15 cellular contexts compared by ENCODE assay signal in the genomic region with DNA sequence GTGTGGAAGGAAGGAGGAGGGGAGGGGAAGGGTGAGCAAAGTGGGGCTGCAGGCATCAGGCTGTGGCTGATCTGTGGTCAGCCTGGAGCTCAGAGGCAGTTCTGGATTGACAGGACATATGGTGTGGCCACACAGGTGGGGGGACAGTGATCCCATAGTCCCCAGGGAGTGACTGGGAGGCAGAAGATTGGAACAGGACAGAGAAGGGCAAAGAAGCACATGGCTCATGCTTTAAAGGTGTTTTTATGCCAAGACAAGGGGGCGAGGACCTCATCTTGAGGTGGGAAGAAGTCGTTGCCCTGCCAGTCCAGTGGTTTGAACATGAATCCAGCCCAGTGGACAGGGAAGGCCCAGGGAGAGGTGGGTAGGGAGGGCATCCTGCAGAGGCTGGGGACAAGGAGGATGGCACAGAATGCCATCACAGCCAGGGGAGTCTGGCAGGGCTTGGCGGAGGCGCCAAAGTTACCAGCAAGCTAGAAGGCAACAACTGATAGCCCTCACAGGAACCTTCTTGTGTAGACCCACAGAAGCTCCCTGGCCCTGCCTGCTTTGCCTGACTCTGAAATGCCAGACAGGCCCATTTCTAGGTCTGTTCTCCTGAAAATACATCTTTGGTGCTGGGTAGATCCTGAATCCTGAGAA. TPM values are rescaled to one million over a fixed set of nuclear protein-coding genes. Genes with fewer than 3 reads are reported as not detected.
A peak's percentile ranks its signal among the peaks of the same experiment; 100 is the strongest.
DNase-seq lines count a peak whose midpoint lies in the region; ATAC-seq and TF ChIP-seq lines count a peak whose summit lies in the region.
"Had no signal": no experiment of that assay in that cellular context is flagged by ENCODE, and none has a peak within 500 bp of the region (broad histone marks: within the 10 kb centered on the region; RNA-seq: fewer than 3 reads in every experiment).

No MANE protein-coding gene starts in this region.

- H3K36me3 ChIP-seq in mesenchymal stem cell (ENCODE audit: control insufficient read depth in 1 of 2, insufficient read depth in 2 of 2, low read depth in 1 of 2, low read length in 2 of 2): peaks cover 47 to 51% of the 10 kb centered on the region in 2 experiments
- H3K36me3 ChIP-seq: uterus had no signal

- H3K4me3 ChIP-seq in mesenchymal stem cell (ENCODE audit: insufficient read depth in 1 of 2, low read depth in 1 of 2, low read length in 2 of 2): no peak overlapping the region
- H3K4me3 ChIP-seq: uterus had no signal

- no peak overlapping the region for H3K27ac ChIP-seq in mesenchymal stem cell (ENCODE audit: low read length, poor library complexity, severe bottlenecking)
- H3K27ac ChIP-seq: epithelial cell of prostate, uterus had no signal

- no peaks in the 10 kb centered on the region for H3K9me3 ChIP-seq in mesenchymal stem cell (ENCODE audit: control insufficient read depth, low read length)
- H3K9me3 ChIP-seq: uterus had no signal

- no peak overlapping the region for H2BK12ac ChIP-seq in mesenchymal stem cell (ENCODE audit: low read length in 2 of 2)

- no peak overlapping the region for H3K14ac ChIP-seq in mesenchymal stem cell (ENCODE audit: low read length in 2 of 2)

- no peak overlapping the region for H2BK120ac ChIP-seq in mesenchymal stem cell (ENCODE audit: low read depth, low read length)

- H2BK15ac ChIP-seq in mesenchymal stem cell (ENCODE audit: low read depth, poor library complexity, severe bottlenecking): no peak overlapping the region

- no peak overlapping the region for H3K18ac ChIP-seq in mesenchymal stem cell (ENCODE audit: low read depth in 1 of 2, low read length in 2 of 2)

- peak overlapping the region; percentile 53 for H3K4me3 Mint-ChIP-seq in activated T-helper 1 cell treated with anti-CD3 and anti-CD28 coated beads, Interleukin-12 subunit alpha, Interleukin-12 subunit beta, Interleukin-2, Interleukin-4 antibody, amounts not matched to agents 30 ng/mL and 10 ng/mL and 1 ng/mL, durations not matched to agents 14 hours and 24 hours and 36 hours
- H3K4me3 Mint-ChIP-seq in type B pancreatic cell: peak overlapping the region; percentile 68

- peaks cover 49% of the 10 kb centered on the region for H3K4me1 Mint-ChIP-seq in activated T-helper 1 cell treated with anti-CD3 and anti-CD28 coated beads, Interleukin-12 subunit alpha, Interleukin-12 subunit beta, Interleukin-2, Interleukin-4 antibody, amounts not matched to agents 30 ng/mL and 10 ng/mL and 1 ng/mL, durations not matched to agents 14 hours and 24 hours and 36 hours (ENCODE audit: low read depth)
- peaks cover 3% of the 10 kb centered on the region for H3K4me1 Mint-ChIP-seq in type B pancreatic cell (ENCODE audit: unreplicated experiment)

- H3K27me3 Mint-ChIP-seq in activated T-helper 1 cell treated with anti-CD3 and anti-CD28 coated beads, Interleukin-12 subunit alpha, Interleukin-12 subunit beta, Interleukin-2, Interleukin-4 antibody, amounts not matched to agents 30 ng/mL and 10 ng/mL and 1 ng/mL, durations not matched to agents 14 hours and 24 hours and 36 hours (ENCODE audit: insufficient read depth): no peaks in the 10 kb centered on the region
- H3K27me3 Mint-ChIP-seq in type B pancreatic cell: no peaks in the 10 kb centered on the region

- H3K27ac Mint-ChIP-seq in activated T-helper 1 cell treated with anti-CD3 and anti-CD28 coated beads, Interleukin-12 subunit alpha, Interleukin-12 subunit beta, Interleukin-2, Interleukin-4 antibody, amounts not matched to agents 30 ng/mL and 10 ng/mL and 1 ng/mL, durations not matched to agents 14 hours and 24 hours and 36 hours: peak overlapping the region; percentile 16
- no peak overlapping the region for H3K27ac Mint-ChIP-seq in type B pancreatic cell

- H3K4ac ChIP-seq in mesenchymal stem cell (ENCODE audit: low read depth in 1 of 2, low read length in 2 of 2): no peak overlapping the region

- no peak overlapping the region for H2AK5ac ChIP-seq in mesenchymal stem cell (ENCODE audit: low read length, severe bottlenecking)

- H3K23ac ChIP-seq in mesenchymal stem cell (ENCODE audit: low read length in 2 of 2): no peak overlapping the region

- peaks cover 37% of the 10 kb centered on the region for H3K4me1 ChIP-seq in mesenchymal stem cell (ENCODE audit: control insufficient read depth, insufficient read depth, low read depth, low read length)

- DNase-seq in cardiac septum (ENCODE audit: low spot score) (peak; percentile 71), Right ventricle myocardium inferior (ENCODE audit: missing footprints) (no peak), mesenchymal stem cell (no peak), type B pancreatic cell (ENCODE audit: extremely low spot score, unreplicated experiment) (no peak), GM10266 (ENCODE audit: extremely low spot score) (no peak)
- no peak for DNase-seq in activated T-helper 1 cell treated with anti-CD3 and anti-CD28 coated beads, Interleukin-12 subunit alpha, Interleukin-12 subunit beta, Interleukin-2, Interleukin-4 antibody, amounts not matched to agents 30 ng/mL and 10 ng/mL and 1 ng/mL, durations not matched to agents 14 hours and 24 hours and 36 hours (ENCODE audit: low spot score)
- DNase-seq: activated T-cell treated with anti-CD3 and anti-CD28 coated beads for 4 hours; NCI-H1930; occipital lobe; stimulated activated CD4-positive, alpha-beta T cell treated with anti-CD3 and anti-CD28 coated beads, Interleukin-15, amount 100 ng/mL, for 24 hours had no signal

- H4K8ac ChIP-seq in mesenchymal stem cell (ENCODE audit: low read length): peak overlapping the region; percentile 42

- no peak for ATAC-seq in Right ventricle myocardium inferior
- no peak for ATAC-seq in GM18861 (IDR thresholded peaks at IDR 0.05; ENCODE audit: unreplicated experiment)
- no peak for ATAC-seq in HG03378 (IDR thresholded peaks at IDR 0.05; ENCODE audit: unreplicated experiment)

- no peak overlapping the region for H2AFZ ChIP-seq in mesenchymal stem cell (ENCODE audit: low read depth, low read length)

- peak overlapping the region; percentile 36 for H3K9ac ChIP-seq in mesenchymal stem cell (ENCODE audit: low read length)

- H3K9me3 Mint-ChIP-seq in activated T-helper 1 cell treated with anti-CD3 and anti-CD28 coated beads, Interleukin-12 subunit alpha, Interleukin-12 subunit beta, Interleukin-2, Interleukin-4 antibody, amounts not matched to agents 30 ng/mL and 10 ng/mL and 1 ng/mL, durations not matched to agents 14 hours and 24 hours and 36 hours: no peaks in the 10 kb centered on the region
- H3K9me3 Mint-ChIP-seq in type B pancreatic cell: no peaks in the 10 kb centered on the region

- WGBS in mesenchymal stem cell: 97% methylated on average over 4 of the region's 4 CpGs

- no peak overlapping the region for H3K4me2 ChIP-seq in mesenchymal stem cell (ENCODE audit: low read length, poor library complexity, severe bottlenecking)

- no peak overlapping the region for H2BK5ac ChIP-seq in mesenchymal stem cell (ENCODE audit: low read depth, low read length, poor library complexity, severe bottlenecking)

- TF ChIP-seq CTCF in type B pancreatic cell (conservative IDR thresholded peaks at IDR 0.05): no peak
- no peak for TF ChIP-seq CTCF in GM10266 (IDR thresholded peaks at IDR 0.05; ENCODE audit: control insufficient read depth, insufficient read depth, low read depth, missing control alignments)

- no peaks in the 10 kb centered on the region for H3K27me3 ChIP-seq in mesenchymal stem cell (ENCODE audit: control insufficient read depth in 1 of 2, insufficient read depth in 1 of 2, low read length in 2 of 2)
- H3K27me3 ChIP-seq: uterus had no signal

- H3K36me3 Mint-ChIP-seq in activated T-helper 1 cell treated with anti-CD3 and anti-CD28 coated beads, Interleukin-12 subunit alpha, Interleukin-12 subunit beta, Interleukin-2, Interleukin-4 antibody, amounts not matched to agents 30 ng/mL and 10 ng/mL and 1 ng/mL, durations not matched to agents 14 hours and 24 hours and 36 hours (ENCODE audit: low read depth): peaks cover 23% of the 10 kb centered on the region
- peaks cover 5% of the 10 kb centered on the region for H3K36me3 Mint-ChIP-seq in type B pancreatic cell

- no peak overlapping the region for H4K91ac ChIP-seq in mesenchymal stem cell (ENCODE audit: low read length)

- intact Hi-C loops in cardiac septum (cut with DNase I): no loop called here
- intact Hi-C loops in Right ventricle myocardium inferior (cut with DNase I): no loop called here
- intact Hi-C loops in activated T-helper 1 cell treated with anti-CD3 and anti-CD28 coated beads, Interleukin-12 subunit alpha, Interleukin-12 subunit beta, Interleukin-2, Interleukin-4 antibody, amounts not matched to agents 30 ng/mL and 10 ng/mL and 1 ng/mL, durations not matched to agents 14 hours and 24 hours and 36 hours (cut with micrococcal nuclease): no loop called here

- H3K79me1 ChIP-seq in mesenchymal stem cell (replicated peaks; ENCODE audit: low read length, poor library complexity, severe bottlenecking): peaks cover 25% of the 10 kb centered on the region

RNA-seq across cellular contexts. Expression of a gene that starts 3.1 kb away (rescaled TPM):
- total RNA-seq in cardiac septum (24.9 TPM), Right ventricle myocardium inferior (19.4 TPM), type B pancreatic cell (ENCODE audit: low replicate concordance) (48.4 and 59.5 TPM in 2 replicates)
- 42.0 and 48.7 TPM in 2 replicates for total RNA-seq in activated T-helper 1 cell treated with anti-CD3 and anti-CD28 coated beads, Interleukin-12 subunit alpha, Interleukin-12 subunit beta, Interleukin-2, Interleukin-4 antibody, amounts not matched to agents 30 ng/mL and 10 ng/mL and 1 ng/mL, durations not matched to agents 14 hours and 24 hours and 36 hours
- 52.8 TPM for polyA plus RNA-seq in mesenchymal stem cell (2013, experiment 1 of 2)
- polyA plus RNA-seq in mesenchymal stem cell (2013, experiment 2 of 2): 52.1 TPM

RNA-seq across cellular contexts. Expression of a gene that starts 3.4 kb away (rescaled TPM):
- total RNA-seq in cardiac septum (63.4 TPM), Right ventricle myocardium inferior (52.3 TPM), type B pancreatic cell (ENCODE audit: low replicate concordance) (106 and 114 TPM in 2 replicates)
- 132 and 149 TPM in 2 replicates for total RNA-seq in activated T-helper 1 cell treated with anti-CD3 and anti-CD28 coated beads, Interleukin-12 subunit alpha, Interleukin-12 subunit beta, Interleukin-2, Interleukin-4 antibody, amounts not matched to agents 30 ng/mL and 10 ng/mL and 1 ng/mL, durations not matched to agents 14 hours and 24 hours and 36 hours
- 77.3 TPM for polyA plus RNA-seq in mesenchymal stem cell (2013, experiment 1 of 2)
- polyA plus RNA-seq in mesenchymal stem cell (2013, experiment 2 of 2): 76.9 TPM

RNA-seq across cellular contexts. Expression of a gene that starts 11.2 kb away (rescaled TPM):
- total RNA-seq in cardiac septum (not detected), Right ventricle myocardium inferior (not detected), type B pancreatic cell (ENCODE audit: low replicate concordance) (not detected in 2 replicates)
- total RNA-seq in activated T-helper 1 cell treated with anti-CD3 and anti-CD28 coated beads, Interleukin-12 subunit alpha, Interleukin-12 subunit beta, Interleukin-2, Interleukin-4 antibody, amounts not matched to agents 30 ng/mL and 10 ng/mL and 1 ng/mL, durations not matched to agents 14 hours and 24 hours and 36 hours: not detected in 2 replicates
- not detected for polyA plus RNA-seq in mesenchymal stem cell (2013, experiment 1 of 2)
- polyA plus RNA-seq in mesenchymal stem cell (2013, experiment 2 of 2): not detected
- total RNA-seq: bronchial epithelial cell, occipital lobe, uterus had no signal

RNA-seq across cellular contexts. Expression of a gene that starts 32.1 kb away (rescaled TPM):
- total RNA-seq in cardiac septum (27.0 TPM), Right ventricle myocardium inferior (39.7 TPM), type B pancreatic cell (ENCODE audit: low replicate concordance) (18.8 and 33.7 TPM in 2 replicates)
- total RNA-seq in activated T-helper 1 cell treated with anti-CD3 and anti-CD28 coated beads, Interleukin-12 subunit alpha, Interleukin-12 subunit beta, Interleukin-2, Interleukin-4 antibody, amounts not matched to agents 30 ng/mL and 10 ng/mL and 1 ng/mL, durations not matched to agents 14 hours and 24 hours and 36 hours: 11.6 and 14.8 TPM in 2 replicates
- 10.2 TPM for polyA plus RNA-seq in mesenchymal stem cell (2013, experiment 1 of 2)
- 10.2 TPM for polyA plus RNA-seq in mesenchymal stem cell (2013, experiment 2 of 2)

RNA-seq across cellular contexts. Expression of a gene that starts 32.7 kb away (rescaled TPM):
- total RNA-seq in cardiac septum: 87.5 TPM
- 91.7 TPM for total RNA-seq in Right ventricle myocardium inferior
- total RNA-seq in activated T-helper 1 cell treated with anti-CD3 and anti-CD28 coated beads, Interleukin-12 subunit alpha, Interleukin-12 subunit beta, Interleukin-2, Interleukin-4 antibody, amounts not matched to agents 30 ng/mL and 10 ng/mL and 1 ng/mL, durations not matched to agents 14 hours and 24 hours and 36 hours: 261 and 266 TPM in 2 replicates
- polyA plus RNA-seq in mesenchymal stem cell (2013, experiment 1 of 2): 66.4 TPM
- polyA plus RNA-seq in mesenchymal stem cell (2013, experiment 2 of 2): 68.0 TPM
- total RNA-seq in type B pancreatic cell (ENCODE audit: low replicate concordance): 112 and 115 TPM in 2 replicates
